ENCODE assay signal across 12 cellular contexts in the genomic region with DNA sequence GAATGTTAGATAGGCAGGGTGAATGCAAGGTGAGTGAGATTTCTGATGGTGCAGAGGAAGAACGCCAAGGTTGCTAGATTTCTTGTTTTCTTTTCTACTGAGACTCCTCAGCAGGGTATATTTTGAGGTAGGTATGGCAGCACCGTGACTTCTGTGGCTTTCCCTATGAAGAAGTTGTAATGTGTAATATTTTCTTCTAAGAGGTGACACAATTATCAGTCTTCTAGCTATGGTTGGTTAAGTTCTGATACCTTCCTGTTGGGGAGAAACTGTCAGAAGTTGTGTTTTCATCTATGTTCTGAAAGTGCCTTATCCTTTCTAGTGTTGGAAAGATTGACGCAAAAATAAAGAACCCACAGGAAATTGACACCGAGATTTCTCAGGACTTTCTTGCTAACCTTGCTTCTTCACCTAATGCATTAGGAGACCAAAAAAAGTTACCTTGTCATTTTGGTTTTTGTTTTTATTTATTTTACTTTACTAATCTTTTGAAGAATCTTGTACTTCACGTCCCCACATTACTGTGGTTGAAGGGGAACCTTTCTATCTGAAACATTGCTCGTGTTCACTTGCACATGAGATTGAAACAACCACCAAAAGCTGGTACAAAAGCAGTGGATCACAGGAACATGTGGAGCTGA. TPM values are rescaled to one million over a fixed set of nuclear protein-coding genes. Genes with fewer than 3 reads are reported as not detected.
DNase-seq lines count a peak whose midpoint lies in the region; ATAC-seq and TF ChIP-seq lines count a peak whose summit lies in the region.
"Had no signal": no experiment of that assay in that cellular context is flagged by ENCODE, and none has a peak within 500 bp of the region (broad histone marks: within the 10 kb centered on the region; RNA-seq: fewer than 3 reads in every experiment).

No MANE protein-coding gene starts in this region.

- BruUV-seq in Caco-2 (replicated peaks; lab: Mats Ljungman, UMichigan): no TSS peak

- H3K27ac Mint-ChIP-seq in activated T-cell treated with anti-CD3 and anti-CD28 coated beads, Interleukin-2, amount 50 U/mL, for 72 hours: peak overlapping the region; percentile 97
- no peak overlapping the region for H3K27ac Mint-ChIP-seq in Caco-2 (ENCODE audit: unreplicated experiment)

- peaks cover 18 to 19% of the 10 kb centered on the region in 2 donors for H3K9me3 Mint-ChIP-seq in activated T-cell treated with anti-CD3 and anti-CD28 coated beads, Interleukin-2, amount 50 U/mL, for 72 hours
- peaks cover 24% of the 10 kb centered on the region for H3K9me3 Mint-ChIP-seq in Caco-2 (ENCODE audit: unreplicated experiment)

- H3K27ac ChIP-seq in left lung (no peak overlapping the region), tibial artery (no peak overlapping the region)
- H3K27ac ChIP-seq: psoas muscle had no signal

- H3K4me1 Mint-ChIP-seq in activated T-cell treated with anti-CD3 and anti-CD28 coated beads, Interleukin-2, amount 50 U/mL, for 72 hours (ENCODE audit: low read depth): peaks cover 46% of the 10 kb centered on the region
- H3K4me1 Mint-ChIP-seq in Caco-2 (ENCODE audit: low read depth, unreplicated experiment): no peaks in the 10 kb centered on the region

- H3K27me3 Mint-ChIP-seq in activated T-cell treated with anti-CD3 and anti-CD28 coated beads, Interleukin-2, amount 50 U/mL, for 72 hours (ENCODE audit: low read depth): no peaks in the 10 kb centered on the region
- H3K27me3 Mint-ChIP-seq in Caco-2 (ENCODE audit: insufficient read depth, unreplicated experiment): peaks cover 9% of the 10 kb centered on the region

- no peaks in the 10 kb centered on the region for H3K27me3 ChIP-seq in Caco-2 (replicated peaks; ENCODE audit: control insufficient read depth, insufficient read depth, low read length)
- H3K27me3 ChIP-seq in left lung: no peaks in the 10 kb centered on the region
- no peaks in the 10 kb centered on the region for H3K27me3 ChIP-seq in tibial artery

- ATAC-seq in HG03025 (IDR thresholded peaks at IDR 0.05; ENCODE audit: low FRiP score, unreplicated experiment) (peak; percentile 55), sciatic nerve (no peak), left lung (no peak)
- peak; percentile 89 to 91 for ATAC-seq in activated T-cell treated with anti-CD3 and anti-CD28 coated beads, Interleukin-2, amount 50 U/mL, for 72 hours (replicated peaks in 1 of 2)
- ATAC-seq: psoas muscle had no signal

- peak overlapping the region; percentile 52 to 80 for H3K4me3 Mint-ChIP-seq in activated T-cell treated with anti-CD3 and anti-CD28 coated beads, Interleukin-2, amount 50 U/mL, for 72 hours
- H3K4me3 Mint-ChIP-seq in Caco-2 (ENCODE audit: unreplicated experiment): no peak overlapping the region

- H3K4me3 ChIP-seq in Caco-2 (ENCODE audit: low read depth, low read length) (no peak overlapping the region), left lung (no peak overlapping the region), tibial artery (no peak overlapping the region)
- H3K4me3 ChIP-seq: psoas muscle had no signal

- peak; percentile 9 for DNase-seq in stimulated activated CD4-positive, alpha-beta T cell treated with anti-CD3 and anti-CD28 coated beads, Interleukin-2, amount 100 ng/mL, for 4 hours (ENCODE audit: low read depth)
- no peak for DNase-seq in stimulated activated CD4-positive, alpha-beta T cell treated with anti-CD3 and anti-CD28 coated beads, Interleukin-4, amount 100 ng/mL, for 1 hour
- DNase-seq in activated T-cell treated with anti-CD3 and anti-CD28 coated beads, Interleukin-2, amount 50 U/mL, for 72 hours: peak; percentile 44 to 50
- DNase-seq in sciatic nerve (ENCODE audit: low spot score): no peak
- no peak for DNase-seq in Caco-2
- DNase-seq in left lung: no peak
- no peak for DNase-seq in tibial artery
- DNase-seq: GOT3, NCI-H187 treated with DMSO at 0.1 percent for 48 hours, psoas muscle had no signal

- H3K4me1 ChIP-seq in Caco-2: no peaks in the 10 kb centered on the region
- no peaks in the 10 kb centered on the region for H3K4me1 ChIP-seq in left lung
- no peaks in the 10 kb centered on the region for H3K4me1 ChIP-seq in tibial artery
- H3K4me1 ChIP-seq: psoas muscle had no signal

- no peaks in the 10 kb centered on the region for H3K36me3 ChIP-seq in Caco-2 (ENCODE audit: control insufficient read depth, insufficient read depth, low read length)
- peaks cover 0 to 55% of the 10 kb centered on the region in 2 donors for H3K36me3 ChIP-seq in left lung
- H3K36me3 ChIP-seq in tibial artery: peaks cover 0 to 10% (median 0%) of the 10 kb centered on the region in 3 donors

- intact Hi-C loops in sciatic nerve (cut with DNase I): no loop called here
- intact Hi-C loops in Caco-2 (cut with micrococcal nuclease; ENCODE audit: unreplicated experiment): no loop called here
- intact Hi-C loops in left lung (cut with DNase I): no loop called here
- intact Hi-C loops in tibial artery (cut with DNase I; ENCODE audit: low total_unique reads): no loop called here

- CTCF ChIA-PET in Caco-2 (lab: Charles Lee): no interaction called here

- TF ChIP-seq CTCF in Caco-2 (IDR thresholded peaks at IDR 0.05; ENCODE audit: insufficient read depth in 1 of 2, low read depth in 1 of 2, low read length in 1 of 2, severe bottlenecking in 1 of 2, unreplicated experiment in 1 of 2) (no peak), left lung (IDR thresholded peaks at IDR 0.05) (no peak), tibial artery (IDR thresholded peaks at IDR 0.05) (no peak)

- POLR2A ChIA-PET in Caco-2 (lab: Charles Lee): no interaction called here

- H3K9me3 ChIP-seq in Caco-2 (peaks cover 6% of the 10 kb centered on the region; the same call in 1 of the 2 replicates), left lung (peaks cover 0 to 20% of the 10 kb centered on the region in 2 donors), tibial artery (peaks cover 2 to 15% (median 10%) of the 10 kb centered on the region in 3 donors)
- H3K9me3 ChIP-seq: psoas muscle had no signal

- peaks cover 54 to 70% of the 10 kb centered on the region in 2 donors for H3K36me3 Mint-ChIP-seq in activated T-cell treated with anti-CD3 and anti-CD28 coated beads, Interleukin-2, amount 50 U/mL, for 72 hours (ENCODE audit: insufficient read depth in 2 of 2)
- H3K36me3 Mint-ChIP-seq in Caco-2 (ENCODE audit: insufficient read depth, unreplicated experiment): no peaks in the 10 kb centered on the region

RNA-seq across cellular contexts. Expression of a gene that starts 11.9 kb away (rescaled TPM):
- 10 to 100 TPM; 56.5 to 68.0 TPM for total RNA-seq in activated T-cell treated with anti-CD3 and anti-CD28 coated beads, Interleukin-2, amount 50 U/mL, for 72 hours
- total RNA-seq in sciatic nerve (4.9 TPM), Caco-2 (2022) (not detected in 2 replicates), left lung (10 to 100 TPM in 1 of 2 donors, 1 to 10 TPM in 1; 3.8 to 35.6 TPM)

RNA-seq across cellular contexts. Expression of a gene that starts 55.5 kb away (rescaled TPM):
- total RNA-seq in activated T-cell treated with anti-CD3 and anti-CD28 coated beads, Interleukin-2, amount 50 U/mL, for 72 hours: 1 to 10 TPM; 7.6 to 9.5 TPM
- total RNA-seq in sciatic nerve (3.0 TPM), Caco-2 (2022) (not detected in 2 replicates), left lung (10 to 100 TPM in 1 of 2 donors, under 1 TPM in 1; 0.64 to 15.2 TPM)
- total RNA-seq: cerebellum had no signal

RNA-seq across cellular contexts. Expression of a gene that starts 56.1 kb away (rescaled TPM):
- 1 to 10 TPM; 1.6 to 2.2 TPM for total RNA-seq in activated T-cell treated with anti-CD3 and anti-CD28 coated beads, Interleukin-2, amount 50 U/mL, for 72 hours
- total RNA-seq in sciatic nerve (3.8 TPM), Caco-2 (2022) (not detected in 2 replicates), left lung (10 to 100 TPM in 1 of 2 donors, 1 to 10 TPM in 1; 3.7 to 72.2 TPM)

Comparison
In these comparisons a context has a peak if more than half of its experiments do, and no peak if none do; other contexts are left out.
1. DNase-seq: peak in stimulated activated CD4-positive, alpha-beta T cell treated with anti-CD3 and anti-CD28 coated beads, Interleukin-2, amount 100 ng/mL, for 4 hours (single experiment) and activated T-cell treated with anti-CD3 and anti-CD28 coated beads, Interleukin-2, amount 50 U/mL, for 72 hours (2 of 2); none in stimulated activated CD4-positive, alpha-beta T cell treated with anti-CD3 and anti-CD28 coated beads, Interleukin-4, amount 100 ng/mL, for 1 hour (single experiment), sciatic nerve (single experiment), Caco-2 (0 of 2), left lung (0 of 2) and tibial artery (0 of 2).
2. ATAC-seq: peak in HG03025 (single experiment) and activated T-cell treated with anti-CD3 and anti-CD28 coated beads, Interleukin-2, amount 50 U/mL, for 72 hours (2 of 2); none in sciatic nerve (single experiment) and left lung (single experiment).